ENCODE assay signal across 16 cellular contexts in the genomic region with DNA sequence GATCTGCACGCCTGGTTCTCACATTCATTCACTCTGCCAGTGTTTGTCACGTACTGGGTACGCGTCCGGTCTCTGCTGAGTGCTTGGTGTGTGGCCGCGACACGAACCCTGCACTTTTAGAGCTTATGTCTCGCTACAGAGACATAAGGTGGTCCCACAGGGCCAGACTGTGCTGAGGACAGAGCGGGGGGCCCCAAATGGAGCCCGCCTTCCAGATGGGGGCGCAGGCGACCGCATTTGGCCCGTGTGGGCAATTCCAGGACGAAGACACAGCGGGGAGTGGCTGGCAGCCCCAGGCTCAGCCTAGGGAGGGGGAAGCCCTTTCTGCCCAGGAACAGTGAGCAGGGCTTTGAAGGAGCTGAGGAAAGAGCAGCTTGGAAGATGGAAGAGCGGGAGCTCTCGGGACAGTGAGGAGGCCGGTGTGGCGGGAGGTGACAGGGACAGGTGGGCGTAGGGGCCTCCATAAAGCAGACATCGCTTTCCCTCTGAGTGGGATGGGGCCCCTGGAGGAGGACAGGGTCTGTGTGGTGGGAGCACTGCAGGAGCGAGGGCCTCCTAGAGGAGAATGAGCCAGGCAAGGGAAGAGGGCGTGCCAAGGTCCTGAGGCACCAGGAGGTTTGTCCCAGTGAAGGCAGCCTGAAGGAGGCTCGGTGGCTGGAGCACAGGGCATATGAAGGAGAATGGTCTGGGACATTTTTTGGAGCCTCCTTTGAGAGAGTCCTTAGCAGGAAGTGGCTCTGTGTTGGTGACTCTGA. TPM values are rescaled to one million over a fixed set of nuclear protein-coding genes. Genes with fewer than 3 reads are reported as not detected.
DNase-seq lines count a peak whose midpoint lies in the region; ATAC-seq, FAIRE-seq and TF ChIP-seq lines count a peak whose summit lies in the region.
"Had no signal": no experiment of that assay in that cellular context is flagged by ENCODE, and none has a peak within 500 bp of the region (broad histone marks: within the 10 kb centered on the region; RNA-seq: fewer than 3 reads in every experiment).

No MANE protein-coding gene starts in this region.

- H3K4me1 ChIP-seq in HCT116 (ENCODE audit: control insufficient read depth in 1 of 2, insufficient read depth in 2 of 2, low read length in 2 of 2) (no peaks in the 10 kb centered on the region), endodermal cell (ENCODE audit: control insufficient read depth, insufficient read depth, low read length) (no peaks in the 10 kb centered on the region)
- H3K4me1 ChIP-seq: A549 had no signal

- H3K4me3 ChIP-seq in HCT116 (replicated peaks in 1 of 2; ENCODE audit: low read depth in 1 of 2, low read length in 2 of 2) (no peak overlapping the region), endodermal cell (ENCODE audit: low read length) (no peak overlapping the region)
- H3K4me3 ChIP-seq: A549, GM12878 had no signal

- TF ChIP-seq CTCF in HCT116 (IDR thresholded peaks at IDR 0.05 in 2 of 3, conservative IDR thresholded peaks at IDR 0.05 in 1 of 3; ENCODE audit: borderline replicate concordance in 1 of 3, insufficient read depth in 1 of 3, low read depth in 2 of 3, low read length in 2 of 3): no peak
- no peak for TF ChIP-seq CTCF in endodermal cell (conservative IDR thresholded peaks at IDR 0.05)

- H3K27me3 ChIP-seq in HCT116 (ENCODE audit: insufficient read depth, low read length) (no peaks in the 10 kb centered on the region), endodermal cell (ENCODE audit: control insufficient read depth, insufficient read depth, low read length, poor library complexity, severe bottlenecking) (no peaks in the 10 kb centered on the region)

- intact Hi-C loops in HCT116 (cut with micrococcal nuclease): no loop called here

- H3K9me2 ChIP-seq in HCT116 (ENCODE audit: insufficient read depth): no peaks in the 10 kb centered on the region

- DNase-seq in activated CD8-positive, alpha-beta memory T cell treated with anti-CD3 and anti-CD28 coated beads, Interleukin-2, amount 10 ng/mL, durations not matched to agents 7 days and 5 days: no peak
- no peak for DNase-seq in activated CD8-positive, alpha-beta memory T cell treated with anti-CD3 and anti-CD28 coated beads, Interleukin-2, amount 50 U/mL, for 4 hours
- no peak for DNase-seq in HCT116 (ENCODE audit: low read depth, low spot score)
- no peak for DNase-seq in endodermal cell
- no peak for DNase-seq in stimulated activated effector memory CD8-positive, alpha-beta T cell treated with anti-CD3 and anti-CD28 coated beads, Interleukin-12 subunit alpha, Interleukin-12 subunit beta, amount 100 ng/mL, for 72 hours (ENCODE audit: low spot score in 2 of 2)
- DNase-seq in substantia nigra (lab: John Stamatoyannopoulos, UW): no peak
- no peak for DNase-seq in GM12891 (ENCODE audit: insufficient read length, low spot score)
- DNase-seq: Karpas-422, NCI-H1105 treated with DMSO at 0.1 percent for 48 hours, NCI-H187 had no signal

- no peaks in the 10 kb centered on the region for H3K79me2 ChIP-seq in HCT116 (ENCODE audit: insufficient read depth, low read length)

- no peaks in the 10 kb centered on the region for H3K9me3 ChIP-seq in HCT116 (ENCODE audit: control insufficient read depth in 1 of 2, insufficient read depth in 1 of 2, low read depth in 1 of 2, low read length in 2 of 2)
- H3K9me3 ChIP-seq in endodermal cell (ENCODE audit: control insufficient read depth, low read length): no peaks in the 10 kb centered on the region
- H3K9me3 ChIP-seq: A549 had no signal

- no peak overlapping the region for H3K4me3 Mint-ChIP-seq in activated CD8-positive, alpha-beta memory T cell treated with anti-CD3 and anti-CD28 coated beads, Interleukin-2, amount 10 ng/mL, durations not matched to agents 7 days and 5 days
- no peak overlapping the region for H3K4me3 Mint-ChIP-seq in endodermal cell
- H3K4me3 Mint-ChIP-seq in stimulated activated effector memory CD8-positive, alpha-beta T cell treated with anti-CD3 and anti-CD28 coated beads, Interleukin-12 subunit alpha, Interleukin-12 subunit beta, amount 100 ng/mL, for 72 hours: no peak overlapping the region

- CTCF ChIA-PET in activated CD8-positive, alpha-beta memory T cell treated with anti-CD3 and anti-CD28 coated beads, Interleukin-2, amount 10 ng/mL, durations not matched to agents 7 days and 5 days (lab: Charles Lee): no interaction called here
- CTCF ChIA-PET in HCT116 (lab: Charles Lee): no interaction called here

- H3K9me3 Mint-ChIP-seq in activated CD8-positive, alpha-beta memory T cell treated with anti-CD3 and anti-CD28 coated beads, Interleukin-2, amount 10 ng/mL, durations not matched to agents 7 days and 5 days (ENCODE audit: low read depth): no peaks in the 10 kb centered on the region
- H3K9me3 Mint-ChIP-seq in endodermal cell: no peaks in the 10 kb centered on the region
- H3K9me3 Mint-ChIP-seq in stimulated activated effector memory CD8-positive, alpha-beta T cell treated with anti-CD3 and anti-CD28 coated beads, Interleukin-12 subunit alpha, Interleukin-12 subunit beta, amount 100 ng/mL, for 72 hours: no peaks in the 10 kb centered on the region

- no peak for TF ChIP-seq RAD21 in HCT116 (IDR thresholded peaks at IDR 0.05; ENCODE audit: low read depth)

- ATAC-seq in activated CD8-positive, alpha-beta memory T cell treated with anti-CD3 and anti-CD28 coated beads, Interleukin-2, amount 10 ng/mL, durations not matched to agents 7 days and 5 days: no peak
- peak; percentile 21 for ATAC-seq in HCT116
- no peak for ATAC-seq in stimulated activated effector memory CD8-positive, alpha-beta T cell treated with anti-CD3 and anti-CD28 coated beads, Interleukin-12 subunit alpha, Interleukin-12 subunit beta, amount 100 ng/mL, for 72 hours
- ATAC-seq: A549, GM12878 had no signal

- H3K36me3 ChIP-seq in HCT116 (ENCODE audit: control insufficient read depth in 1 of 2, insufficient read depth in 2 of 2, low read length in 2 of 2) (peaks cover 2 to 8% of the 10 kb centered on the region in 2 experiments; a peak in 3 of 4 replicates), endodermal cell (ENCODE audit: control insufficient read depth, insufficient read depth, low read length) (peaks cover 24% of the 10 kb centered on the region)

- H3K27me3 Mint-ChIP-seq in activated CD8-positive, alpha-beta memory T cell treated with anti-CD3 and anti-CD28 coated beads, Interleukin-2, amount 10 ng/mL, durations not matched to agents 7 days and 5 days: no peaks in the 10 kb centered on the region
- H3K27me3 Mint-ChIP-seq in endodermal cell (ENCODE audit: insufficient read depth): no peaks in the 10 kb centered on the region

- BruUV-seq in HCT116 (replicated peaks; lab: Mats Ljungman, UMichigan): no TSS peak

- no peak overlapping the region for H3K9ac ChIP-seq in HCT116 (ENCODE audit: low read length)
- no peak overlapping the region for H3K9ac ChIP-seq in endodermal cell (ENCODE audit: extremely low read depth, low read length, poor library complexity, severe bottlenecking)

- peak overlapping the region; percentile 17 for H3K27ac Mint-ChIP-seq in activated CD8-positive, alpha-beta memory T cell treated with anti-CD3 and anti-CD28 coated beads, Interleukin-2, amount 10 ng/mL, durations not matched to agents 7 days and 5 days
- peak overlapping the region; percentile 52 for H3K27ac Mint-ChIP-seq in endodermal cell
- H3K27ac Mint-ChIP-seq in stimulated activated effector memory CD8-positive, alpha-beta T cell treated with anti-CD3 and anti-CD28 coated beads, Interleukin-12 subunit alpha, Interleukin-12 subunit beta, amount 100 ng/mL, for 72 hours: peak overlapping the region; percentile 65

- H3K4me1 Mint-ChIP-seq in activated CD8-positive, alpha-beta memory T cell treated with anti-CD3 and anti-CD28 coated beads, Interleukin-2, amount 10 ng/mL, durations not matched to agents 7 days and 5 days: no peaks in the 10 kb centered on the region
- no peaks in the 10 kb centered on the region for H3K4me1 Mint-ChIP-seq in endodermal cell
- no peaks in the 10 kb centered on the region for H3K4me1 Mint-ChIP-seq in stimulated activated effector memory CD8-positive, alpha-beta T cell treated with anti-CD3 and anti-CD28 coated beads, Interleukin-12 subunit alpha, Interleukin-12 subunit beta, amount 100 ng/mL, for 72 hours

- H2AFZ ChIP-seq in HCT116 (ENCODE audit: low read depth, low read length, poor library complexity, severe bottlenecking): no peak overlapping the region

- WGBS in endodermal cell (ENCODE audit: insufficient coverage in 1 of 2, insufficient read length in 1 of 2), 2 experiments: 94 to 97% methylated on average over 14 to 26 of the region's 26 CpGs

- TF ChIP-seq POLR2A in HCT116 (IDR thresholded peaks at IDR 0.05; ENCODE audit: borderline replicate concordance, extremely low read depth, insufficient read depth, insufficient read length) (no peak), GM12891 (IDR thresholded peaks at IDR 0.05; ENCODE audit: low read depth, low read length) (no peak)

- H3K27ac ChIP-seq in HCT116 (ENCODE audit: low read depth, low read length) (no peak overlapping the region), endodermal cell (ENCODE audit: low read depth, low read length) (no peak overlapping the region), substantia nigra (ENCODE audit: low read depth, low read length, poor library complexity, severe bottlenecking) (no peak overlapping the region)
- H3K27ac ChIP-seq: A549, C4-2B, RWPE1 had no signal

- no peak for FAIRE-seq in GM12891 (lab: Jason Lieb, UNC)
- FAIRE-seq: A549, GM12878 had no signal

- H3K4me2 ChIP-seq in HCT116 (ENCODE audit: low read length): no peak overlapping the region
- H3K4me2 ChIP-seq: A549 had no signal

- peaks cover 3% of the 10 kb centered on the region for H3K36me3 Mint-ChIP-seq in activated CD8-positive, alpha-beta memory T cell treated with anti-CD3 and anti-CD28 coated beads, Interleukin-2, amount 10 ng/mL, durations not matched to agents 7 days and 5 days
- H3K36me3 Mint-ChIP-seq in endodermal cell (ENCODE audit: low read depth): peaks cover 29% of the 10 kb centered on the region
- H3K36me3 Mint-ChIP-seq in stimulated activated effector memory CD8-positive, alpha-beta T cell treated with anti-CD3 and anti-CD28 coated beads, Interleukin-12 subunit alpha, Interleukin-12 subunit beta, amount 100 ng/mL, for 72 hours: peaks cover 16% of the 10 kb centered on the region

- H4K20me1 ChIP-seq in HCT116 (ENCODE audit: insufficient read depth): no peaks in the 10 kb centered on the region

- RAD21 ChIA-PET in HCT116 (lab: Charles Lee; ENCODE audit: low non-redundant PET in 1 of 2, low total read pairs in 2 of 2, uncharacterized antibody in 2 of 2, unreplicated experiment in 2 of 2): no interaction called here

- POLR2A ChIA-PET in HCT116 (lab: Charles Lee): no interaction called here

RNA-seq across cellular contexts. Expression of gene MTG2, which starts 7.8 kb away (rescaled TPM):
- total RNA-seq in activated CD8-positive, alpha-beta memory T cell treated with anti-CD3 and anti-CD28 coated beads, Interleukin-2, amount 10 ng/mL, durations not matched to agents 7 days and 5 days: 10 to 100 TPM; 34.0 to 40.1 TPM
- total RNA-seq in HCT116 (2021; ENCODE audit: unreplicated experiment) (43.3 TPM), endodermal cell (10 to 100 TPM; 28.2 to 29.6 TPM)
- polyA plus RNA-seq in HCT116 (2012): 24.6 and 28.4 TPM in 2 replicates
- 23.8 TPM for polyA plus RNA-seq in endodermal cell (2013, experiment 1 of 2)
- 21.6 TPM for polyA plus RNA-seq in endodermal cell (2013, experiment 2 of 2)
- 19.5 TPM for polyA plus RNA-seq in GM12891 (2012; ENCODE audit: low read depth, missing spikeins)

RNA-seq across cellular contexts. Expression of gene SS18L1, which starts 31.5 kb away (rescaled TPM):
- total RNA-seq in activated CD8-positive, alpha-beta memory T cell treated with anti-CD3 and anti-CD28 coated beads, Interleukin-2, amount 10 ng/mL, durations not matched to agents 7 days and 5 days: 10 to 100 TPM; 19.5 to 23.0 TPM
- total RNA-seq in HCT116 (2021; ENCODE audit: unreplicated experiment) (28.1 TPM), endodermal cell (10 to 100 TPM; 23.2 to 28.8 TPM)
- polyA plus RNA-seq in HCT116 (2012): 16.7 and 20.6 TPM in 2 replicates
- polyA plus RNA-seq in endodermal cell (2013, experiment 1 of 2): 26.8 TPM
- 25.7 TPM for polyA plus RNA-seq in endodermal cell (2013, experiment 2 of 2)
- polyA plus RNA-seq in GM12891 (2012; ENCODE audit: low read depth, missing spikeins): 3.4 TPM

RNA-seq across cellular contexts. Expression of gene PSMA7, which starts 31.9 kb away (rescaled TPM):
- 100 to 1,000 TPM; 287 to 359 TPM for total RNA-seq in activated CD8-positive, alpha-beta memory T cell treated with anti-CD3 and anti-CD28 coated beads, Interleukin-2, amount 10 ng/mL, durations not matched to agents 7 days and 5 days
- total RNA-seq in HCT116 (2021; ENCODE audit: unreplicated experiment) (364 TPM), endodermal cell (100 to 1,000 TPM; 279 to 280 TPM)
- polyA plus RNA-seq in HCT116 (2012): 399 and 428 TPM in 2 replicates
- 253 TPM for polyA plus RNA-seq in endodermal cell (2013, experiment 1 of 2)
- polyA plus RNA-seq in endodermal cell (2013, experiment 2 of 2): 256 TPM
- polyA plus RNA-seq in GM12891 (2012; ENCODE audit: low read depth, missing spikeins): 269 TPM

RNA-seq across cellular contexts. Expression of gene HRH3, which starts 45.0 kb away (rescaled TPM):
- total RNA-seq in activated CD8-positive, alpha-beta memory T cell treated with anti-CD3 and anti-CD28 coated beads, Interleukin-2, amount 10 ng/mL, durations not matched to agents 7 days and 5 days: not detected
- total RNA-seq in HCT116 (2021; ENCODE audit: unreplicated experiment) (not detected), endodermal cell (under 1 TPM in 1 of 2 donors, not detected in 1; 0.44 TPM)
- polyA plus RNA-seq in HCT116 (2012): 0.03 TPM in 1 of 2 replicates, not detected in the other
- 1.5 TPM for polyA plus RNA-seq in endodermal cell (2013, experiment 1 of 2)
- 1.4 TPM for polyA plus RNA-seq in endodermal cell (2013, experiment 2 of 2)
- polyA plus RNA-seq in GM12891 (2012; ENCODE audit: low read depth, missing spikeins): not detected
- total RNA-seq: G401, GM12878, H4 had no signal
- polyA plus RNA-seq: A549, GM12878 had no signal

RNA-seq across cellular contexts. Expression of gene LSM14B, which starts 52.8 kb away (rescaled TPM):
- 10 to 100 TPM; 34.6 to 34.8 TPM for total RNA-seq in activated CD8-positive, alpha-beta memory T cell treated with anti-CD3 and anti-CD28 coated beads, Interleukin-2, amount 10 ng/mL, durations not matched to agents 7 days and 5 days
- total RNA-seq in HCT116 (2021; ENCODE audit: unreplicated experiment) (51.3 TPM), endodermal cell (10 to 100 TPM; 89.1 to 91.1 TPM)
- polyA plus RNA-seq in HCT116 (2012): 37.7 and 38.4 TPM in 2 replicates
- polyA plus RNA-seq in endodermal cell (2013, experiment 1 of 2): 74.6 TPM
- 61.5 TPM for polyA plus RNA-seq in endodermal cell (2013, experiment 2 of 2)
- polyA plus RNA-seq in GM12891 (2012; ENCODE audit: low read depth, missing spikeins): 23.3 TPM
